ENCODE assay signal across 25 cellular contexts in the genomic region with DNA sequence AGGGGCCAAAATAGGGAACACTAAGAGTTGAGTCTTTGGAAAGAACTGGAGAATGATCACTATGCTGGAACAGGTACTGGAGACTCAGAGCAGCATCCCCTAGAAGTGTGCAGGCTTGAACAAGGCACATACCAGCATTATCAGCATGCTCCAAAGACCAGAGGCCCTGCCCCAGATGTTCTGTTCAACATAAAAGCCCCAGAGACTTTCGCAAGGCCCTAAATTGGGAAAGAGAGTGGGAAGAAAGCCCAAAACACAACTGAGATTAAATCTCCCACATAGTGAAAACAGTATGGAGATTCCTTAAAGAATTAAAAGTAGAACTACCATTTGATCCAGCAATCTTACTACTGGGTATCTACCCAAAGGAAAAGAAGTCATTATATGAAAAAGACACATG. TPM values are rescaled to one million over a fixed set of nuclear protein-coding genes. Genes with fewer than 3 reads are reported as not detected.
A peak's percentile ranks its signal among the peaks of the same experiment; 100 is the strongest.
DNase-seq lines count a peak whose midpoint lies in the region; ATAC-seq and TF ChIP-seq lines count a peak whose summit lies in the region.
"Had no signal": no experiment of that assay in that cellular context is flagged by ENCODE, and none has a peak within 500 bp of the region (broad histone marks: within the 10 kb centered on the region; RNA-seq: fewer than 3 reads in every experiment).

No MANE protein-coding gene starts in this region.

- peak; percentile 15 for DNase-seq in AG09319 (ENCODE audit: extremely low read depth, low read depth)
- DNase-seq in RPMI7951 (ENCODE audit: low read depth): peak; percentile 20
- peak; percentile 29 for DNase-seq in fibroblast of the conjunctiva (ENCODE audit: low read depth)
- DNase-seq: activated CD8-positive, alpha-beta T cell treated with anti-CD3 and anti-CD28 coated beads for 36 hours; activated naive CD4-positive, alpha-beta T cell; caudate nucleus; CD4-positive, alpha-beta T cell; GOT3; left lung; MG63; NCI-H1417 treated with DMSO at 0.1 percent for 48 hours; NCI-H526; small intestine; stimulated activated naive CD4-positive, alpha-beta T cell treated with Interleukin-2 at 50 U/mL for 16 hours; T1000; tibial artery had no signal

- ATAC-seq in GM19023 (IDR thresholded peaks at IDR 0.05; ENCODE audit: unreplicated experiment) (no peak), GM19324 (IDR thresholded peaks at IDR 0.05; ENCODE audit: low FRiP score, unreplicated experiment) (no peak), HG02610 (IDR thresholded peaks at IDR 0.05; ENCODE audit: unreplicated experiment) (no peak)
- ATAC-seq: activated CD8-positive, alpha-beta T cell treated with anti-CD3 and anti-CD28 coated beads for 36 hours; GM12878; left lung had no signal

- TF ChIP-seq CTCF in AG09319 (IDR thresholded peaks at IDR 0.05; ENCODE audit: low read depth, low read length): no peak

RNA-seq across cellular contexts. Expression of gene CNGA4, which starts 9.4 kb away (rescaled TPM):
- not detected in 2 replicates for total RNA-seq in RPMI7951 (2014; rRNA removed; shearing (Covaris generic))
- total RNA-seq: dermis microvascular lymphatic vessel endothelial cell, endothelial cell of umbilical vein had no signal

RNA-seq across cellular contexts. Expression of gene CCKBR, which starts 11.4 kb away (rescaled TPM):
- total RNA-seq in RPMI7951 (2014; rRNA removed; shearing (Covaris generic)): not detected in 2 replicates
- total RNA-seq: activated CD8-positive, alpha-beta T cell treated with anti-CD3 and anti-CD28 coated beads for 36 hours; CD4-positive, alpha-beta T cell; dermis microvascular lymphatic vessel endothelial cell; endothelial cell of umbilical vein; glomerular endothelial cell; GM12878; left lung; mononuclear cell; prostate gland had no signal

RNA-seq across cellular contexts. Expression of gene FHIP1B, which starts 13.8 kb away (rescaled TPM):
- total RNA-seq in RPMI7951 (2014; rRNA removed; shearing (Covaris generic)): 4.8 and 6.4 TPM in 2 replicates

RNA-seq across cellular contexts. Expression of gene C11orf42, which starts 42.9 kb away (rescaled TPM):
- not detected in 2 replicates for total RNA-seq in RPMI7951 (2014; rRNA removed; shearing (Covaris generic))
- total RNA-seq: activated CD8-positive, alpha-beta T cell treated with anti-CD3 and anti-CD28 coated beads for 36 hours; CD4-positive, alpha-beta T cell; dermis microvascular lymphatic vessel endothelial cell; endothelial cell of umbilical vein; glomerular endothelial cell; GM12878; left lung; mononuclear cell had no signal

RNA-seq across cellular contexts. Expression of gene OR52W1, which starts 49.2 kb away (rescaled TPM):
- total RNA-seq in RPMI7951 (2014; rRNA removed; shearing (Covaris generic)): not detected in 2 replicates
- total RNA-seq: activated CD8-positive, alpha-beta T cell treated with anti-CD3 and anti-CD28 coated beads for 36 hours; CD4-positive, alpha-beta T cell; dermis microvascular lymphatic vessel endothelial cell; endothelial cell of umbilical vein; glomerular endothelial cell; GM12878; left lung; mononuclear cell; prostate gland had no signal
